ENCODE assay signal across 7 cellular contexts in the genomic region with DNA sequence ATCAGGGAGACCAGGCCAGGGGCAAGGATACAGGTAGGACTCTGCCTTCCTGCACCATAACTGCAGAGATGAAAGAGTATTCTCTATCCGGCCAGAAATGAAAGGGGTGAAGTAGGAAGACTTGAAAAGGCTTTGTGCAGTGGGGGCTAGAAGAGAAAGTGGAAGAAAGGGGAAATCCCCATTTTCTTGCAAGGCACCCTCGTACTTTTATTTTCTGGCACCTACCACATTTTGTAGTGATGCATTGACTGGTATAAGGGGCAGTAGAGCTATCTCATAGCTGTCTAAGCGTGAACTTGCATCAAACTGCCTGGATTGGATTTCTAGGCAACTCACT. TPM values are rescaled to one million over a fixed set of nuclear protein-coding genes. Genes with fewer than 3 reads are reported as not detected.
DNase-seq lines count a peak whose midpoint lies in the region; ATAC-seq, FAIRE-seq and TF ChIP-seq lines count a peak whose summit lies in the region.

No MANE protein-coding gene starts in this region.

- no peaks in the 10 kb centered on the region for H3K9me3 ChIP-seq in gastroesophageal sphincter

- no peak for FAIRE-seq in HTR-8/SVneo (lab: Jason Lieb, UNC)

- H3K4me3 Mint-ChIP-seq in T-helper 2 cell treated with Interferon-gamma antibody and Interleukin-4, amounts not matched to agents 5 μg/mL and 100 μg/mL, for 36 hours: peak overlapping the region; percentile 81
- peak overlapping the region; percentile 90 to 97 for H3K4me3 Mint-ChIP-seq in stimulated activated naive B cell treated with anti-CD40 and anti-IgM and Interleukin-4, amounts not matched to agents 10 μg/mL and 1 μg/mL and 100 μg/mL, for 72 hours

- H3K27ac ChIP-seq in gastroesophageal sphincter: peak overlapping the region; percentile 17 to 90 (median 88)

- peak overlapping the region; percentile 56 for H3K27ac Mint-ChIP-seq in T-helper 2 cell treated with Interferon-gamma antibody and Interleukin-4, amounts not matched to agents 5 μg/mL and 100 μg/mL, for 36 hours
- H3K27ac Mint-ChIP-seq in stimulated activated naive B cell treated with anti-CD40 and anti-IgM and Interleukin-4, amounts not matched to agents 10 μg/mL and 1 μg/mL and 100 μg/mL, for 72 hours: peak overlapping the region; percentile 95

- H3K36me3 ChIP-seq in gastroesophageal sphincter: peaks cover 0 to 18% of the 10 kb centered on the region in 2 donors

- ATAC-seq in GM18858 (IDR thresholded peaks at IDR 0.05; ENCODE audit: unreplicated experiment) (peak; percentile 7), HG02763 (IDR thresholded peaks at IDR 0.05; ENCODE audit: unreplicated experiment) (peak; percentile 3), gastroesophageal sphincter (no peak), GM21528 (IDR thresholded peaks at IDR 0.05; ENCODE audit: low FRiP score, unreplicated experiment) (no peak)
- peak; percentile 31 to 33 for ATAC-seq in stimulated activated naive B cell treated with anti-CD40 and anti-IgM and Interleukin-4, amounts not matched to agents 10 μg/mL and 1 μg/mL and 100 μg/mL, for 72 hours (replicated peaks)

- WGBS in gastroesophageal sphincter (ENCODE audit: low coverage in 1 of 2), 2 donors: 36 to 40% methylated on average over 3 of the region's 3 CpGs

- H3K36me3 Mint-ChIP-seq in T-helper 2 cell treated with Interferon-gamma antibody and Interleukin-4, amounts not matched to agents 5 μg/mL and 100 μg/mL, for 36 hours (ENCODE audit: low read depth): peaks cover 30% of the 10 kb centered on the region
- H3K36me3 Mint-ChIP-seq in stimulated activated naive B cell treated with anti-CD40 and anti-IgM and Interleukin-4, amounts not matched to agents 10 μg/mL and 1 μg/mL and 100 μg/mL, for 72 hours: peaks cover 11 to 23% of the 10 kb centered on the region in 2 donors

- TF ChIP-seq POLR2A in gastroesophageal sphincter (IDR thresholded peaks at IDR 0.05): no peak

- no peaks in the 10 kb centered on the region for H3K27me3 ChIP-seq in gastroesophageal sphincter

- H3K27me3 Mint-ChIP-seq in T-helper 2 cell treated with Interferon-gamma antibody and Interleukin-4, amounts not matched to agents 5 μg/mL and 100 μg/mL, for 36 hours (ENCODE audit: low read depth): no peaks in the 10 kb centered on the region
- H3K27me3 Mint-ChIP-seq in stimulated activated naive B cell treated with anti-CD40 and anti-IgM and Interleukin-4, amounts not matched to agents 10 μg/mL and 1 μg/mL and 100 μg/mL, for 72 hours: no peaks in the 10 kb centered on the region

- peaks cover 0 to 73% (median 23%) of the 10 kb centered on the region in 3 donors for H3K4me1 ChIP-seq in gastroesophageal sphincter

- no peak for TF ChIP-seq EP300 in gastroesophageal sphincter (IDR thresholded peaks at IDR 0.05)

- peak overlapping the region; percentile 25 to 99 for H3K4me3 ChIP-seq in gastroesophageal sphincter

- peaks cover 57% of the 10 kb centered on the region for H3K4me1 Mint-ChIP-seq in T-helper 2 cell treated with Interferon-gamma antibody and Interleukin-4, amounts not matched to agents 5 μg/mL and 100 μg/mL, for 36 hours (ENCODE audit: low read depth)
- peaks cover 39 to 66% of the 10 kb centered on the region in 2 donors for H3K4me1 Mint-ChIP-seq in stimulated activated naive B cell treated with anti-CD40 and anti-IgM and Interleukin-4, amounts not matched to agents 10 μg/mL and 1 μg/mL and 100 μg/mL, for 72 hours

- no peak for TF ChIP-seq CTCF in gastroesophageal sphincter (IDR thresholded peaks at IDR 0.05)

- peak; percentile 35 for DNase-seq in T-helper 2 cell treated with Interferon-gamma antibody and Interleukin-4, amounts not matched to agents 5 μg/mL and 100 μg/mL, for 36 hours (ENCODE audit: low spot score)
- peak; percentile 47 for DNase-seq in stimulated activated naive B cell treated with anti-CD40 and anti-IgM and Interleukin-4, amounts not matched to agents 10 μg/mL and 1 μg/mL and 100 μg/mL, for 72 hours
- no peak for DNase-seq in HTR-8/SVneo (ENCODE audit: insufficient read length, low spot score)

- H3K9me3 Mint-ChIP-seq in T-helper 2 cell treated with Interferon-gamma antibody and Interleukin-4, amounts not matched to agents 5 μg/mL and 100 μg/mL, for 36 hours: no peaks in the 10 kb centered on the region
- no peaks in the 10 kb centered on the region for H3K9me3 Mint-ChIP-seq in stimulated activated naive B cell treated with anti-CD40 and anti-IgM and Interleukin-4, amounts not matched to agents 10 μg/mL and 1 μg/mL and 100 μg/mL, for 72 hours

RNA-seq across cellular contexts. Expression of gene CAMK2G, which starts 0.8 kb away (rescaled TPM):
- 100 to 1,000 TPM in 3 of 4 donors, 10 to 100 TPM in 1; 82.3 to 207 (median 155) TPM for total RNA-seq in gastroesophageal sphincter

RNA-seq across cellular contexts. Expression of gene PLAU, which starts 35.8 kb away (rescaled TPM):
- total RNA-seq in gastroesophageal sphincter: 10 to 100 TPM in 1 of 4 donors, 1 to 10 TPM in 3; 1.1 to 43.3 (median 8.3) TPM

Comparison
In these comparisons a context has a peak if more than half of its experiments do, and no peak if none do; other contexts are left out.
1. ATAC-seq: peak in GM18858 (single experiment), HG02763 (single experiment) and stimulated activated naive B cell treated with anti-CD40 and anti-IgM and Interleukin-4, amounts not matched to agents 10 μg/mL and 1 μg/mL and 100 μg/mL, for 72 hours (2 of 2); none in gastroesophageal sphincter (single experiment) and GM21528 (single experiment).